In the genomic region with DNA sequence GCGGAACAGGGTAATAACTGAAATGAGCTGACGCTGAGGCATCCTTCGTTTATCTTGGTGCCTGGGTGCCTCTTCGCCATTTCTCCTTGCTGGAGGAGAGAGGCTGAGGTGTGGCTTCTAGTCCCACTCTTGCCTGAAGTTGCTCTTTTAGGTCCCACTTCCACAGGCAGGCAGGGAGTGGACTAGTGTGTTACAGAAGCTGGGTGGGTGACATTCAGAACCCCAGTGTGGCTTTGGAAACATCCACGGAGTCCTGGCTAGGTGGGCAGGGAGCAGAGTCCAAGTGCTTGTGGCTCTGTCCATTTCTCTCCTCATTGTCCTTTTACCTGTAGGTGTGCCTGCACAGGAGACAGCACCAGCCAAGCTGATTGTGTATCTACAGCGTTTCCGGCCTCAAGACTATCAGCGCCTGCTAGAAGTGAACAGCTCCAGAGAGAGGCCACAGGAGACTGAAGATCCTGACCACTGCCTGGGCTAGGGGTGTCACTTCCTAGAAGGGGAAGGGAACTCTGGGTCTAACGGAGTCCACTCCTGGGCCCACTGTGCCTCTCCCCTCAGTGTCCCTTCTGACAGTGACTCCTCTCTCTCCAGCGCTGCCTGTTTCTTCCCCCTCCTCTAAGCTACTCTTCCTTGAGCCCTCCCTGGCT, we compare ENCODE assay signal across 13 cellular contexts. TPM values are rescaled to one million over a fixed set of nuclear protein-coding genes. Genes with fewer than 3 reads are reported as not detected.
DNase-seq lines count a peak whose midpoint lies in the region; ATAC-seq lines count a peak whose summit lies in the region.
"Had no signal": no experiment of that assay in that cellular context is flagged by ENCODE, and none has a peak within 500 bp of the region (broad histone marks: within the 10 kb centered on the region; RNA-seq: fewer than 3 reads in every experiment).

No MANE protein-coding gene starts in this region.

- no peaks in the 10 kb centered on the region for H3K9me3 Mint-ChIP-seq in activated naive CD4-positive, alpha-beta T cell treated with anti-CD3 and anti-CD28 coated beads, Interleukin-2, amount 50 U/mL, for 24 hours
- H3K9me3 Mint-ChIP-seq in effector memory CD8-positive, alpha-beta T cell: no peaks in the 10 kb centered on the region
- H3K9me3 Mint-ChIP-seq in stimulated activated naive B cell treated with anti-CD40 and anti-IgM and Interleukin-4, amounts not matched to agents 10 μg/mL and 1 μg/mL and 100 μg/mL, for 72 hours: no peaks in the 10 kb centered on the region

- H3K27ac Mint-ChIP-seq in activated naive CD4-positive, alpha-beta T cell treated with anti-CD3 and anti-CD28 coated beads, Interleukin-2, amount 50 U/mL, for 24 hours: no peak overlapping the region
- H3K27ac Mint-ChIP-seq in T-helper 17 cell: peak overlapping the region; percentile 95
- H3K27ac Mint-ChIP-seq in effector memory CD8-positive, alpha-beta T cell: peak overlapping the region; percentile 10 to 23
- H3K27ac Mint-ChIP-seq in stimulated activated naive B cell treated with anti-CD40 and anti-IgM and Interleukin-4, amounts not matched to agents 10 μg/mL and 1 μg/mL and 100 μg/mL, for 72 hours: peak overlapping the region; percentile 84

- H3K4me1 Mint-ChIP-seq in activated naive CD4-positive, alpha-beta T cell treated with anti-CD3 and anti-CD28 coated beads, Interleukin-2, amount 50 U/mL, for 24 hours: peaks cover 38% of the 10 kb centered on the region
- peaks cover 38% of the 10 kb centered on the region for H3K4me1 Mint-ChIP-seq in T-helper 17 cell
- H3K4me1 Mint-ChIP-seq in effector memory CD8-positive, alpha-beta T cell (ENCODE audit: low read depth in 2 of 2): peaks cover 28 to 33% of the 10 kb centered on the region in 2 donors
- peaks cover 44 to 72% of the 10 kb centered on the region in 2 donors for H3K4me1 Mint-ChIP-seq in stimulated activated naive B cell treated with anti-CD40 and anti-IgM and Interleukin-4, amounts not matched to agents 10 μg/mL and 1 μg/mL and 100 μg/mL, for 72 hours

- H3K27ac ChIP-seq in SJCRH30: no peak overlapping the region
- no peak overlapping the region for H3K27ac ChIP-seq in substantia nigra (ENCODE audit: low read depth, low read length, poor library complexity, severe bottlenecking)

- H3K4me3 ChIP-seq in SJCRH30: no peak overlapping the region

- peaks cover 10% of the 10 kb centered on the region for H3K36me3 Mint-ChIP-seq in activated naive CD4-positive, alpha-beta T cell treated with anti-CD3 and anti-CD28 coated beads, Interleukin-2, amount 50 U/mL, for 24 hours
- H3K36me3 Mint-ChIP-seq in T-helper 17 cell (ENCODE audit: low read depth): no peaks in the 10 kb centered on the region
- H3K36me3 Mint-ChIP-seq in effector memory CD8-positive, alpha-beta T cell (ENCODE audit: insufficient read depth): peaks cover 24% of the 10 kb centered on the region
- peaks cover 30 to 42% of the 10 kb centered on the region in 2 donors for H3K36me3 Mint-ChIP-seq in stimulated activated naive B cell treated with anti-CD40 and anti-IgM and Interleukin-4, amounts not matched to agents 10 μg/mL and 1 μg/mL and 100 μg/mL, for 72 hours

- H3K27me3 ChIP-seq in SJCRH30: no peaks in the 10 kb centered on the region

- H3K9me3 ChIP-seq in T-helper 17 cell (ENCODE audit: control insufficient read depth, low read length, poor library complexity, severe bottlenecking) (no peaks in the 10 kb centered on the region), SJCRH30 (replicated peaks) (no peaks in the 10 kb centered on the region)

- H3K27me3 Mint-ChIP-seq in activated naive CD4-positive, alpha-beta T cell treated with anti-CD3 and anti-CD28 coated beads, Interleukin-2, amount 50 U/mL, for 24 hours: no peaks in the 10 kb centered on the region
- no peaks in the 10 kb centered on the region for H3K27me3 Mint-ChIP-seq in T-helper 17 cell
- H3K27me3 Mint-ChIP-seq in effector memory CD8-positive, alpha-beta T cell: no peaks in the 10 kb centered on the region
- H3K27me3 Mint-ChIP-seq in stimulated activated naive B cell treated with anti-CD40 and anti-IgM and Interleukin-4, amounts not matched to agents 10 μg/mL and 1 μg/mL and 100 μg/mL, for 72 hours: no peaks in the 10 kb centered on the region

- no peak for DNase-seq in activated naive CD4-positive, alpha-beta T cell treated with Interleukin-2 at 50 U/mL for 16 hours
- DNase-seq in T-helper 17 cell: no peak
- DNase-seq in effector memory CD8-positive, alpha-beta T cell: no peak
- DNase-seq in stimulated activated naive B cell treated with anti-CD40 and anti-IgM and Interleukin-4, amounts not matched to agents 10 μg/mL and 1 μg/mL and 100 μg/mL, for 72 hours: no peak
- DNase-seq in Kasumi-1 (lab: John Stamatoyannopoulos, UW): no peak
- DNase-seq in SJCRH30: no peak
- no peak for DNase-seq in substantia nigra (lab: John Stamatoyannopoulos, UW)
- DNase-seq: effector memory CD4-positive, alpha-beta T cell; foreskin melanocyte; NCI-H774; stimulated activated CD4-positive, alpha-beta T cell treated with anti-CD3 and anti-CD28 coated beads, Interleukin-1b, Interleukin-23, amount 100 ng/mL, for 48 hours had no signal

- ATAC-seq in T-helper 17 cell: no peak
- ATAC-seq in effector memory CD8-positive, alpha-beta T cell (replicated peaks): no peak
- ATAC-seq in stimulated activated naive B cell treated with anti-CD40 and anti-IgM and Interleukin-4, amounts not matched to agents 10 μg/mL and 1 μg/mL and 100 μg/mL, for 72 hours (replicated peaks): no peak

- H3K4me1 ChIP-seq in SJCRH30: peaks cover 7% of the 10 kb centered on the region; the same call in 1 of the 2 replicates

- H3K36me3 ChIP-seq in SJCRH30: no peaks in the 10 kb centered on the region

- peak overlapping the region; percentile 89 for H3K4me3 Mint-ChIP-seq in activated naive CD4-positive, alpha-beta T cell treated with anti-CD3 and anti-CD28 coated beads, Interleukin-2, amount 50 U/mL, for 24 hours
- H3K4me3 Mint-ChIP-seq in T-helper 17 cell: no peak overlapping the region
- peak overlapping the region in 1 of 2 donors; percentile 19 for H3K4me3 Mint-ChIP-seq in effector memory CD8-positive, alpha-beta T cell
- peak overlapping the region; percentile 14 to 98 for H3K4me3 Mint-ChIP-seq in stimulated activated naive B cell treated with anti-CD40 and anti-IgM and Interleukin-4, amounts not matched to agents 10 μg/mL and 1 μg/mL and 100 μg/mL, for 72 hours

RNA-seq across cellular contexts. Expression of a gene that starts 2.4 kb away (rescaled TPM):
- 10 to 100 TPM in 1 of 2 donors, 1 to 10 TPM in 1; 10.0 to 13.6 TPM for total RNA-seq in T-helper 17 cell
- 12.3 and 14.9 TPM in 2 replicates for total RNA-seq in SJCRH30 (2014; rRNA removed; shearing (Covaris generic))

RNA-seq across cellular contexts. Expression of a gene that starts 6.9 kb away (rescaled TPM):
- under 1 TPM; 0.16 to 0.27 TPM for total RNA-seq in T-helper 17 cell
- 0.04 and 0.05 TPM in 2 replicates for total RNA-seq in SJCRH30 (2014; rRNA removed; shearing (Covaris generic))

RNA-seq across cellular contexts. Expression of a gene that starts 9.1 kb away (rescaled TPM):
- total RNA-seq in T-helper 17 cell: 100 to 1,000 TPM; 268 to 313 TPM
- not detected in 2 replicates for total RNA-seq in SJCRH30 (2014; rRNA removed; shearing (Covaris generic))

RNA-seq across cellular contexts. Expression of a gene that starts 20.1 kb away (rescaled TPM):
- not detected for total RNA-seq in T-helper 17 cell
- total RNA-seq in SJCRH30 (2014; rRNA removed; shearing (Covaris generic)): 0.10 TPM in 2 replicates
- total RNA-seq: bronchial epithelial cell had no signal

Comparison
In these comparisons a context has a peak if more than half of its experiments do, and no peak if none do; other contexts are left out.
1. RNA of a gene that starts 9.1 kb away (total RNA-seq): 268 to 313 TPM in T-helper 17 cell; not detected in SJCRH30; every median in the first group is over 100 times any median in the second.